In the genomic region with DNA sequence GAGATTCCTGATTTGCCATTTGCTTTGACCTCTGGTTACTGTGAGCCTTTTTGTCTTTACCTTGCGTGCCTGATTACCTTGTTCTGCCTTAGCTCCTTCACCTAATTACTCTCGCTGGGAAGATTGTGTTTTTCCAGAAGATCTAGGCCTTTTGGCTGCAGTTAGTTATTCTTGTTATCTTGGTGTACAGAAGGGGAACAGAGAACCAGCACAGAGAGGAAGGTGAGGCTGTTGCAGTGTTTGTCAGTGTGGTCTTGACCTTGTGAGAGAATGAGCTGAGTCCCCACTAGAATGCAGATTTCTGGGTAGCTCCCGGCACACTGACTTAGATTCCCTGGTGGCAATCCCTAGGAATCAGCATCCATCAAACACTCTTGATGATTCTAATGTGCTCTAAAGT, we compare ENCODE assay signal across 24 cellular contexts.
"Had no signal": no experiment of that assay in that cellular context is flagged by ENCODE, and none has a peak within 500 bp of the region (broad histone marks: within the 10 kb centered on the region; RNA-seq: fewer than 3 reads in every experiment).

No MANE protein-coding gene starts in this region.

- H3K27ac ChIP-seq: lower lobe of right lung, prostate gland, sigmoid colon, stomach, thyroid gland, upper lobe of left lung had no signal

- H3K27me3 ChIP-seq: sigmoid colon, stomach, thyroid gland, upper lobe of left lung had no signal

- H3K4me1 Mint-ChIP-seq: nephron had no signal

- H3K4me3 ChIP-seq: lower lobe of right lung, mucosa of descending colon, prostate gland, sigmoid colon, stomach, thyroid gland, upper lobe of left lung had no signal

- DNase-seq: cerebellar nuclear complex; cortex of kidney; effector memory CD8-positive, alpha-beta T cell; erythroblast; hypothalamus; immature natural killer cell; islet precursor cell; left ventricle myocardium superior; lower lobe of right lung; mesenchymal stem cell; mucosa of descending colon; naive thymus-derived CD4-positive, alpha-beta T cell; nucleus accumbens; right cardiac atrium; sigmoid colon; stimulated activated CD4-positive, alpha-beta T cell treated with anti-CD3 and anti-CD28 coated beads, Interleukin-2, amount 100 ng/mL, for 24 hours; stimulated activated CD4-positive, alpha-beta T cell treated with anti-CD3 and anti-CD28 coated beads, Interleukin-4, amount 100 ng/mL, for 4 hours; stimulated activated naive CD4-positive, alpha-beta T cell treated with Interleukin-2 at 50 U/mL for 16 hours; stomach; thyroid gland; upper lobe of left lung had no signal

- H3K4me3 Mint-ChIP-seq: effector memory CD8-positive, alpha-beta T cell; immature natural killer cell; mesothelial cell of epicardium; naive thymus-derived CD4-positive, alpha-beta T cell; nephron had no signal

- ATAC-seq: effector memory CD8-positive, alpha-beta T cell; left ventricle myocardium superior; lower lobe of right lung; mucosa of descending colon; naive thymus-derived CD4-positive, alpha-beta T cell; right cardiac atrium had no signal

- H3K36me3 ChIP-seq: lower lobe of right lung, prostate gland, sigmoid colon, stomach, thyroid gland, upper lobe of left lung had no signal

- H3K36me3 Mint-ChIP-seq: immature natural killer cell; mesothelial cell of epicardium; naive thymus-derived CD4-positive, alpha-beta T cell had no signal

- H3K4me1 ChIP-seq: lower lobe of right lung, prostate gland, sigmoid colon, stomach, thyroid gland, upper lobe of left lung had no signal

- H3K9me3 ChIP-seq: lower lobe of right lung, mucosa of descending colon, prostate gland, sigmoid colon, stomach, thyroid gland, upper lobe of left lung had no signal

- H3K9me3 Mint-ChIP-seq: effector memory CD8-positive, alpha-beta T cell; mesothelial cell of epicardium; naive thymus-derived CD4-positive, alpha-beta T cell; nephron had no signal

- H3K27ac Mint-ChIP-seq: effector memory CD8-positive, alpha-beta T cell; immature natural killer cell; mesothelial cell of epicardium; naive thymus-derived CD4-positive, alpha-beta T cell had no signal
